Comparison of ENCODE assay signal across 1 cellular context in the genomic region with DNA sequence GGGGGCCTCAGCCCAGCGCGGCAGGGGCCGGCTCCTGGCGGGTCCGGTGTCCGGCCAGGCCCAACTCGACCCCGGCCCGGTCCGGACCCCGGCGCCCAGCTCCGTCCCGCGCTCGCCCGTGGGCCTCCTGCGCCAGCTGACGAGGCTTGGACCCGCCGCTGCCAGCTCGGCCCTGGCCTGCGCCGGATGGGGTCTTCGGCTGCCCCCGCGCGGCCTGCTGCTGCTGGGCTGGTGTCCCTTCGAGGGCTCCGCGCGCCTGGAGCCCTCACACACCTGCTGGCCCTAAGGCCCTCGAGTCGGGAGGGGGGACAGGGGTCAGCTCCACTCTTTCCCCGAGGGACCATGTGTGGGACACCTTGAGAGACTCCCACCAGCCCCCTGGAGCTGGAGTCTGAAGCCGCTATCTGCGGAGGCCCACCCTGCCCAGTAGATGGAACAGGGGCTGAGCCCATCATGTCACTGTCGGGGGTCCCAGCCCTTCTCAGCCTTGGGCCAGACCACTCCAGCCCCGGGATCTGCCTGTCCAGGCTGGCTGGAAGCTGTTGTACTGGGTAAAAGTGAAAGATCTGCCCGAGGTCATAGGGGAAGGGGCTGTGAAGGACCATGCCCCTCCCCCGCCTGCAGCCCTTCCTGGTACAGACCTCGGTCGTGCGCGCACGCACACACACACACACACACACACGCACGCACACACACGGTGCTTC.
TF ChIP-seq lines count a peak whose summit lies in the region.

No MANE protein-coding gene starts in this region.

TF ChIP-seq in GM23338, 12 proteins besides CTCF, POLR2A, EP300 and RAD21 (continued from another document):
- TF ChIP-seq JUNB (IDR thresholded peaks at IDR 0.05; ENCODE audit: unreplicated experiment) = no peak
- no peak for TF ChIP-seq NANOG (IDR thresholded peaks at IDR 0.05; ENCODE audit: borderline replicate concordance)
- TF ChIP-seq STAT1 (IDR thresholded peaks at IDR 0.05; ENCODE audit: unreplicated experiment) = no peak
- TF ChIP-seq, protein P1, sequence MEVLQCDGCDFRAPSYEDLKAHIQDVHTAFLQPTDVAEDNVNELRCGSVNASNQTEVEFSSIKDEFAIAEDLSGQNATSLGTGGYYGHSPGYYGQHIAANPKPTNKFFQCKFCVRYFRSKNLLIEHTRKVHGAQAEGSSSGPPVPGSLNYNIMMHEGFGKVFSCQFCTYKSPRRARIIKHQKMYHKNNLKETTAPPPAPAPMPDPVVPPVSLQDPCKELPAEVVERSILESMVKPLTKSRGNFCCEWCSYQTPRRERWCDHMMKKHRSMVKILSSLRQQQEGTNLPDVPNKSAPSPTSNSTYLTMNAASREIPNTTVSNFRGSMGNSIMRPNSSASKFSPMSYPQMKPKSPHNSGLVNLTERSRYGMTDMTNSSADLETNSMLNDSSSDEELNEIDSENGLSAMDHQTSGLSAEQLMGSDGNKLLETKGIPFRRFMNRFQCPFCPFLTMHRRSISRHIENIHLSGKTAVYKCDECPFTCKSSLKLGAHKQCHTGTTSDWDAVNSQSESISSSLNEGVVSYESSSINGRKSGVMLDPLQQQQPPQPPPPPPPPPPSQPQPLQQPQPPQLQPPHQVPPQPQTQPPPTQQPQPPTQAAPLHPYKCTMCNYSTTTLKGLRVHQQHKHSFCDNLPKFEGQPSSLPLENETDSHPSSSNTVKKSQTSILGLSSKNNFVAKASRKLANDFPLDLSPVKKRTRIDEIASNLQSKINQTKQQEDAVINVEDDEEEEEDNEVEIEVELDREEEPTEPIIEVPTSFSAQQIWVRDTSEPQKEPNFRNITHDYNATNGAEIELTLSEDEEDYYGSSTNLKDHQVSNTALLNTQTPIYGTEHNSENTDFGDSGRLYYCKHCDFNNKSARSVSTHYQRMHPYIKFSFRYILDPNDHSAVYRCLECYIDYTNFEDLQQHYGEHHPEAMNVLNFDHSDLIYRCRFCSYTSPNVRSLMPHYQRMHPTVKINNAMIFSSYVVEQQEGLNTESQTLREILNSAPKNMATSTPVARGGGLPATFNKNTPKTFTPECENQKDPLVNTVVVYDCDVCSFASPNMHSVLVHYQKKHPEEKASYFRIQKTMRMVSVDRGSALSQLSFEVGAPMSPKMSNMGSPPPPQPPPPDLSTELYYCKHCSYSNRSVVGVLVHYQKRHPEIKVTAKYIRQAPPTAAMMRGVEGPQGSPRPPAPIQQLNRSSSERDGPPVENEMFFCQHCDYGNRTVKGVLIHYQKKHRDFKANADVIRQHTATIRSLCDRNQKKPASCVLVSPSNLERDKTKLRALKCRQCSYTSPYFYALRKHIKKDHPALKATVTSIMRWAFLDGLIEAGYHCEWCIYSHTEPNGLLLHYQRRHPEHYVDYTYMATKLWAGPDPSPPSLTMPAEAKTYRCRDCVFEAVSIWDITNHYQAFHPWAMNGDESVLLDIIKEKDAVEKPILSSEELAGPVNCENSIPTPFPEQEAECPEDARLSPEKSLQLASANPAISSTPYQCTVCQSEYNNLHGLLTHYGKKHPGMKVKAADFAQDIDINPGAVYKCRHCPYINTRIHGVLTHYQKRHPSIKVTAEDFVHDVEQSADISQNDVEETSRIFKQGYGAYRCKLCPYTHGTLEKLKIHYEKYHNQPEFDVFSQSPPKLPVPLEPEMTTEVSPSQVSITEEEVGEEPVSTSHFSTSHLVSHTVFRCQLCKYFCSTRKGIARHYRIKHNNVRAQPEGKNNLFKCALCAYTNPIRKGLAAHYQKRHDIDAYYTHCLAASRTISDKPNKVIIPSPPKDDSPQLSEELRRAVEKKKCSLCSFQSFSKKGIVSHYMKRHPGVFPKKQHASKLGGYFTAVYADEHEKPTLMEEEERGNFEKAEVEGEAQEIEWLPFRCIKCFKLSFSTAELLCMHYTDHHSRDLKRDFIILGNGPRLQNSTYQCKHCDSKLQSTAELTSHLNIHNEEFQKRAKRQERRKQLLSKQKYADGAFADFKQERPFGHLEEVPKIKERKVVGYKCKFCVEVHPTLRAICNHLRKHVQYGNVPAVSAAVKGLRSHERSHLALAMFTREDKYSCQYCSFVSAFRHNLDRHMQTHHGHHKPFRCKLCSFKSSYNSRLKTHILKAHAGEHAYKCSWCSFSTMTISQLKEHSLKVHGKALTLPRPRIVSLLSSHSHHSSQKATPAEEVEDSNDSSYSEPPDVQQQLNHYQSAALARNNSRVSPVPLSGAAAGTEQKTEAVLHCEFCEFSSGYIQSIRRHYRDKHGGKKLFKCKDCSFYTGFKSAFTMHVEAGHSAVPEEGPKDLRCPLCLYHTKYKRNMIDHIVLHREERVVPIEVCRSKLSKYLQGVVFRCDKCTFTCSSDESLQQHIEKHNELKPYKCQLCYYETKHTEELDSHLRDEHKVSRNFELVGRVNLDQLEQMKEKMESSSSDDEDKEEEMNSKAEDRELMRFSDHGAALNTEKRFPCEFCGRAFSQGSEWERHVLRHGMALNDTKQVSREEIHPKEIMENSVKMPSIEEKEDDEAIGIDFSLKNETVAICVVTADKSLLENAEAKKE (CRISPR knock-in tag; IDR thresholded peaks at IDR 0.05) = no peak
- TF ChIP-seq EZH2 (IDR thresholded peaks at IDR 0.05; ENCODE audit: low read depth, unreplicated experiment) = no peak
- no peak for TF ChIP-seq ZNF114 (CRISPR knock-in tag; IDR thresholded peaks at IDR 0.05)
- TF ChIP-seq ZNF331 (CRISPR knock-in tag; IDR thresholded peaks at IDR 0.05; ENCODE audit: low read depth) = no peak
TF ChIP-seq in GM23338: peak in this region for 0.
